ENCODE assay signal across 32 cellular contexts in genomic region chr18:48705531-48705930, GRCh38.
"Had no signal": no experiment of that assay in that cellular context is flagged by ENCODE, and none has a peak within 500 bp of the region (broad histone marks: within the 10 kb centered on the region; RNA-seq: fewer than 3 reads in every experiment).

No MANE protein-coding gene starts in this region.

- H3K9me3 Mint-ChIP-seq: activated B cell treated with CpG ODN at 0.5 μM for 24 hours; activated CD4-positive, alpha-beta memory T cell treated with anti-CD3 and anti-CD28 coated beads for 36 hours; activated CD4-positive, alpha-beta T cell treated with anti-CD3 and anti-CD28 coated beads, Interleukin-2, amount 10 ng/mL, durations not matched to agents 24 days and 14 days; activated CD8-positive, alpha-beta T cell treated with anti-CD3 and anti-CD28 coated beads for 36 hours; activated naive CD4-positive, alpha-beta T cell treated with anti-CD3 and anti-CD28 coated beads, Interleukin-2, amount 10 ng/mL, durations not matched to agents 7 days and 5 days; activated naive CD4-positive, alpha-beta T cell treated with anti-CD3 and anti-CD28 coated beads, Interleukin-2, amount 50 U/mL, for 24 hours; activated naive CD8-positive, alpha-beta T cell treated with anti-CD3 and anti-CD28 coated beads, Interleukin-2, amount 10 ng/mL, durations not matched to agents 7 days and 5 days; activated naive CD8-positive, alpha-beta T cell treated with anti-CD3 and anti-CD28 coated beads, Interleukin-2, amount 50 U/mL, for 24 hours; activated T-cell treated with anti-CD3 and anti-CD28 coated beads, Interleukin-2, amount 50 U/mL, for 72 hours; activated T-helper 1 cell treated with anti-CD3 and anti-CD28 coated beads, Interleukin-12 subunit alpha, Interleukin-12 subunit beta, Interleukin-2, Interleukin-4 antibody, amounts not matched to agents 30 ng/mL and 10 ng/mL and 1 ng/mL, durations not matched to agents 14 hours and 24 hours and 36 hours; activated T-helper 17 cell treated with anti-CD3 and anti-CD28 coated beads, Interleukin-2, amount 50 U/mL, for 72 hours; T-helper 1 cell treated with Interleukin-12 subunit alpha and Interleukin-12 subunit beta and Interleukin-4 antibody, amounts not matched to agents 30 μg/mL and 1 μg/mL, for 36 hours; T-helper 2 cell treated with Interferon-gamma antibody and Interleukin-4, amounts not matched to agents 5 μg/mL and 100 μg/mL, for 36 hours had no signal

- H3K27me3 ChIP-seq: ascending aorta, cardiac muscle cell had no signal

- DNase-seq: activated B cell treated with CpG ODN at 0.5 μM for 24 hours; activated CD4-positive, alpha-beta memory T cell treated with anti-CD3 and anti-CD28 coated beads for 36 hours; activated CD4-positive, alpha-beta T cell treated with anti-CD3 and anti-CD28 coated beads for 4 hours; activated CD4-positive, alpha-beta T cell treated with anti-CD3 and anti-CD28 coated beads, Interleukin-2, amount 10 ng/mL, durations not matched to agents 24 days and 14 days; activated CD4-positive, alpha-beta T cell treated with anti-CD3 and anti-CD28 coated beads, Interleukin-2, amount 50 U/mL, for 1 hour; activated CD4-positive, alpha-beta T cell treated with anti-CD3 and anti-CD28 coated beads, Interleukin-2, amount 50 U/mL, for 4 hours; activated CD4-positive, CD25-positive, alpha-beta regulatory T cell treated with anti-CD3 and anti-CD28 coated beads, Interleukin-2, amount 50 U/mL, for 72 hours; activated CD8-positive, alpha-beta memory T cell treated with anti-CD3 and anti-CD28 coated beads, Interleukin-2, amount 50 U/mL, for 4 hours; activated CD8-positive, alpha-beta T cell treated with anti-CD3 and anti-CD28 coated beads for 36 hours; activated effector memory CD4-positive, alpha-beta T cell treated with anti-CD3 and anti-CD28 coated beads, Interleukin-2, amount 50 U/mL, for 16 hours; activated naive CD4-positive, alpha-beta T cell treated with anti-CD3 and anti-CD28 coated beads, Interleukin-2, amount 10 ng/mL, durations not matched to agents 7 days and 5 days; activated naive CD4-positive, alpha-beta T cell treated with Interleukin-2 at 50 U/mL for 16 hours; activated naive CD8-positive, alpha-beta T cell treated with anti-CD3 and anti-CD28 coated beads, Interleukin-2, amount 10 ng/mL, durations not matched to agents 7 days and 5 days; activated naive CD8-positive, alpha-beta T cell treated with anti-CD3 and anti-CD28 coated beads, Interleukin-2, amount 50 U/mL, for 24 hours; activated T-cell treated with anti-CD3 and anti-CD28 coated beads for 4 hours; activated T-cell treated with anti-CD3 and anti-CD28 coated beads, Interleukin-2, amount 50 U/mL, for 1 hour; activated T-cell treated with anti-CD3 and anti-CD28 coated beads, Interleukin-2, amount 50 U/mL, for 72 hours; amygdala; caudate nucleus; T-helper 1 cell; T-helper 2 cell; T-helper 9 cell had no signal

- H3K27ac Mint-ChIP-seq: activated B cell treated with CpG ODN at 0.5 μM for 24 hours; activated CD4-positive, alpha-beta memory T cell treated with anti-CD3 and anti-CD28 coated beads for 36 hours; activated CD4-positive, alpha-beta T cell treated with anti-CD3 and anti-CD28 coated beads, Interleukin-2, amount 10 ng/mL, durations not matched to agents 24 days and 14 days; activated CD8-positive, alpha-beta T cell treated with anti-CD3 and anti-CD28 coated beads for 36 hours; activated naive CD4-positive, alpha-beta T cell treated with anti-CD3 and anti-CD28 coated beads, Interleukin-2, amount 10 ng/mL, durations not matched to agents 7 days and 5 days; activated naive CD4-positive, alpha-beta T cell treated with anti-CD3 and anti-CD28 coated beads, Interleukin-2, amount 50 U/mL, for 24 hours; activated naive CD8-positive, alpha-beta T cell; activated naive CD8-positive, alpha-beta T cell treated with anti-CD3 and anti-CD28 coated beads, Interleukin-2, amount 10 ng/mL, durations not matched to agents 7 days and 5 days; activated naive CD8-positive, alpha-beta T cell treated with anti-CD3 and anti-CD28 coated beads, Interleukin-2, amount 50 U/mL, for 24 hours; activated T-cell treated with anti-CD3 and anti-CD28 coated beads, Interleukin-2, amount 50 U/mL, for 72 hours; activated T-helper 1 cell treated with anti-CD3 and anti-CD28 coated beads, Interleukin-12 subunit alpha, Interleukin-12 subunit beta, Interleukin-2, Interleukin-4 antibody, amounts not matched to agents 30 ng/mL and 10 ng/mL and 1 ng/mL, durations not matched to agents 14 hours and 24 hours and 36 hours; T-helper 1 cell treated with Interleukin-12 subunit alpha and Interleukin-12 subunit beta and Interleukin-4 antibody, amounts not matched to agents 30 μg/mL and 1 μg/mL, for 36 hours; T-helper 2 cell treated with Interferon-gamma antibody and Interleukin-4, amounts not matched to agents 5 μg/mL and 100 μg/mL, for 36 hours had no signal

- H3K36me3 ChIP-seq: ascending aorta, cardiac muscle cell had no signal

- H3K4me1 Mint-ChIP-seq: activated naive CD4-positive, alpha-beta T cell treated with anti-CD3 and anti-CD28 coated beads, Interleukin-2, amount 50 U/mL, for 24 hours; brain had no signal

- H3K9me3 ChIP-seq: ascending aorta had no signal

- ATAC-seq: activated CD8-positive, alpha-beta T cell treated with anti-CD3 and anti-CD28 coated beads for 36 hours; activated naive CD8-positive, alpha-beta T cell treated with anti-CD3 and anti-CD28 coated beads, Interleukin-2, amount 50 U/mL, for 24 hours; activated T-cell treated with anti-CD3 and anti-CD28 coated beads, Interleukin-2, amount 50 U/mL, for 72 hours; activated T-helper 17 cell treated with anti-CD3 and anti-CD28 coated beads, Interleukin-2, amount 50 U/mL, for 72 hours had no signal

- H3K27ac ChIP-seq: ascending aorta, cardiac muscle cell, VCaP had no signal

- H3K4me3 Mint-ChIP-seq: activated B cell treated with CpG ODN at 0.5 μM for 24 hours; activated CD4-positive, alpha-beta memory T cell treated with anti-CD3 and anti-CD28 coated beads for 36 hours; activated CD4-positive, alpha-beta T cell treated with anti-CD3 and anti-CD28 coated beads, Interleukin-2, amount 10 ng/mL, durations not matched to agents 24 days and 14 days; activated CD8-positive, alpha-beta T cell treated with anti-CD3 and anti-CD28 coated beads for 36 hours; activated naive CD4-positive, alpha-beta T cell treated with anti-CD3 and anti-CD28 coated beads, Interleukin-2, amount 10 ng/mL, durations not matched to agents 7 days and 5 days; activated naive CD4-positive, alpha-beta T cell treated with anti-CD3 and anti-CD28 coated beads, Interleukin-2, amount 50 U/mL, for 24 hours; activated naive CD8-positive, alpha-beta T cell; activated naive CD8-positive, alpha-beta T cell treated with anti-CD3 and anti-CD28 coated beads, Interleukin-2, amount 10 ng/mL, durations not matched to agents 7 days and 5 days; activated naive CD8-positive, alpha-beta T cell treated with anti-CD3 and anti-CD28 coated beads, Interleukin-2, amount 50 U/mL, for 24 hours; activated T-cell treated with anti-CD3 and anti-CD28 coated beads, Interleukin-2, amount 50 U/mL, for 72 hours; activated T-helper 1 cell treated with anti-CD3 and anti-CD28 coated beads, Interleukin-12 subunit alpha, Interleukin-12 subunit beta, Interleukin-2, Interleukin-4 antibody, amounts not matched to agents 30 ng/mL and 10 ng/mL and 1 ng/mL, durations not matched to agents 14 hours and 24 hours and 36 hours; activated T-helper 17 cell treated with anti-CD3 and anti-CD28 coated beads, Interleukin-2, amount 50 U/mL, for 72 hours; brain; T-helper 1 cell treated with Interleukin-12 subunit alpha and Interleukin-12 subunit beta and Interleukin-4 antibody, amounts not matched to agents 30 μg/mL and 1 μg/mL, for 36 hours; T-helper 2 cell treated with Interferon-gamma antibody and Interleukin-4, amounts not matched to agents 5 μg/mL and 100 μg/mL, for 36 hours had no signal

- H3K36me3 Mint-ChIP-seq: activated CD4-positive, alpha-beta memory T cell treated with anti-CD3 and anti-CD28 coated beads for 36 hours; activated naive CD4-positive, alpha-beta T cell treated with anti-CD3 and anti-CD28 coated beads, Interleukin-2, amount 10 ng/mL, durations not matched to agents 7 days and 5 days; activated naive CD4-positive, alpha-beta T cell treated with anti-CD3 and anti-CD28 coated beads, Interleukin-2, amount 50 U/mL, for 24 hours; activated naive CD8-positive, alpha-beta T cell; activated naive CD8-positive, alpha-beta T cell treated with anti-CD3 and anti-CD28 coated beads, Interleukin-2, amount 10 ng/mL, durations not matched to agents 7 days and 5 days had no signal

- H3K27me3 Mint-ChIP-seq: activated B cell treated with CpG ODN at 0.5 μM for 24 hours; activated CD4-positive, alpha-beta memory T cell treated with anti-CD3 and anti-CD28 coated beads for 36 hours; activated CD4-positive, alpha-beta T cell treated with anti-CD3 and anti-CD28 coated beads, Interleukin-2, amount 10 ng/mL, durations not matched to agents 24 days and 14 days; activated CD8-positive, alpha-beta T cell treated with anti-CD3 and anti-CD28 coated beads for 36 hours; activated naive CD4-positive, alpha-beta T cell treated with anti-CD3 and anti-CD28 coated beads, Interleukin-2, amount 10 ng/mL, durations not matched to agents 7 days and 5 days; activated naive CD4-positive, alpha-beta T cell treated with anti-CD3 and anti-CD28 coated beads, Interleukin-2, amount 50 U/mL, for 24 hours; activated naive CD8-positive, alpha-beta T cell; activated naive CD8-positive, alpha-beta T cell treated with anti-CD3 and anti-CD28 coated beads, Interleukin-2, amount 50 U/mL, for 24 hours; activated T-helper 17 cell treated with anti-CD3 and anti-CD28 coated beads, Interleukin-2, amount 50 U/mL, for 72 hours had no signal

- H3K4me3 ChIP-seq: ascending aorta, cardiac muscle cell had no signal
